ENCODE assay signal across 1 cellular context in the genomic region with DNA sequence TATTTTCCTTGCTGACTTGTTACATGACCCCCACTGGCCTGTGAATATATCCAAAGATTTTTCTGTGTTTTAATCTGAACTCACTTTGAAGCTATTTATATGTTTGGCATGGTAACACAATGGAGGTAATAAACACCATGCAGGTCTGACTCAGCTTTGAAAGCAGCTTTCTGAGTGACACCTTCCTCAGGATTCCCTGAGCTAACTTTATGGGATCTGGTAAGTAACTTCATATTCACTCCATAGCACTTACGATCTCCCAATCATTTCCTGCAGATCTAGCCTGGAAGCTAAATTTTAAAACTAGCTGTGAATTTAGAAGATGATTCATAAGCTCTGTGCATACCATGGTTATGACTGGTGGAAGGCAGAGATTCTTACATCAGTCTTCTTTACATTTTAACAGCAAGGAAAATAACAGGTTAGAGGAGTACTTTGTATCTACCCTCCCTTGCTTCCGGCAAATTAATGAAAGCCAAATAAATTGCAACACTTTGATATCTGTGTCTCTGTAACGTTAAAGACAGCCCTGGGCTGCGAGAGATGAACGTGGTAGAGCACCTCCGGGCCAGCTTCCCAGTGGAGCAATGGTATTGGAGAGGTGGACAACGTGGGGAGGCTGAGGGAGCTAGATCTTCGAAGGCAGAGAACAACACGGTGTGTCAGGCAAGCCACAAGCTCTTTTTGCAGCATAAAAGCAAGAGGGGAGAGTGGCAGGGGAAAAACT.
TF ChIP-seq lines count a peak whose summit lies in the region.

No MANE protein-coding gene starts in this region.

TF ChIP-seq in GM23338, 12 proteins besides CTCF, POLR2A, EP300 and RAD21 (continued from another document):
- TF ChIP-seq, protein P1, sequence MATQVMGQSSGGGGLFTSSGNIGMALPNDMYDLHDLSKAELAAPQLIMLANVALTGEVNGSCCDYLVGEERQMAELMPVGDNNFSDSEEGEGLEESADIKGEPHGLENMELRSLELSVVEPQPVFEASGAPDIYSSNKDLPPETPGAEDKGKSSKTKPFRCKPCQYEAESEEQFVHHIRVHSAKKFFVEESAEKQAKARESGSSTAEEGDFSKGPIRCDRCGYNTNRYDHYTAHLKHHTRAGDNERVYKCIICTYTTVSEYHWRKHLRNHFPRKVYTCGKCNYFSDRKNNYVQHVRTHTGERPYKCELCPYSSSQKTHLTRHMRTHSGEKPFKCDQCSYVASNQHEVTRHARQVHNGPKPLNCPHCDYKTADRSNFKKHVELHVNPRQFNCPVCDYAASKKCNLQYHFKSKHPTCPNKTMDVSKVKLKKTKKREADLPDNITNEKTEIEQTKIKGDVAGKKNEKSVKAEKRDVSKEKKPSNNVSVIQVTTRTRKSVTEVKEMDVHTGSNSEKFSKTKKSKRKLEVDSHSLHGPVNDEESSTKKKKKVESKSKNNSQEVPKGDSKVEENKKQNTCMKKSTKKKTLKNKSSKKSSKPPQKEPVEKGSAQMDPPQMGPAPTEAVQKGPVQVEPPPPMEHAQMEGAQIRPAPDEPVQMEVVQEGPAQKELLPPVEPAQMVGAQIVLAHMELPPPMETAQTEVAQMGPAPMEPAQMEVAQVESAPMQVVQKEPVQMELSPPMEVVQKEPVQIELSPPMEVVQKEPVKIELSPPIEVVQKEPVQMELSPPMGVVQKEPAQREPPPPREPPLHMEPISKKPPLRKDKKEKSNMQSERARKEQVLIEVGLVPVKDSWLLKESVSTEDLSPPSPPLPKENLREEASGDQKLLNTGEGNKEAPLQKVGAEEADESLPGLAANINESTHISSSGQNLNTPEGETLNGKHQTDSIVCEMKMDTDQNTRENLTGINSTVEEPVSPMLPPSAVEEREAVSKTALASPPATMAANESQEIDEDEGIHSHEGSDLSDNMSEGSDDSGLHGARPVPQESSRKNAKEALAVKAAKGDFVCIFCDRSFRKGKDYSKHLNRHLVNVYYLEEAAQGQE (IDR thresholded peaks at IDR 0.05; ENCODE audit: unreplicated experiment), result no peak
- no peak for TF ChIP-seq ZNF331 (CRISPR knock-in tag; IDR thresholded peaks at IDR 0.05; ENCODE audit: low read depth)
- TF ChIP-seq JUNB (IDR thresholded peaks at IDR 0.05; ENCODE audit: unreplicated experiment), result no peak
- no peak for TF ChIP-seq ETS1 (IDR thresholded peaks at IDR 0.05)
- no peak for TF ChIP-seq EZH2phosphoT487 (IDR thresholded peaks at IDR 0.05; ENCODE audit: unreplicated experiment)
- TF ChIP-seq NANOG (IDR thresholded peaks at IDR 0.05; ENCODE audit: borderline replicate concordance), result no peak
- TF ChIP-seq STAT1 (IDR thresholded peaks at IDR 0.05; ENCODE audit: unreplicated experiment), result no peak
